Comparison of ENCODE assay signal across 10 cellular contexts in genomic region chrX:100654256-100654655, GRCh38. TPM values are rescaled to one million over a fixed set of nuclear protein-coding genes. Genes with fewer than 3 reads are reported as not detected.
DNase-seq lines count a peak whose midpoint lies in the region; ATAC-seq lines count a peak whose summit lies in the region.
"Had no signal": no experiment of that assay in that cellular context is flagged by ENCODE, and none has a peak within 500 bp of the region (broad histone marks: within the 10 kb centered on the region; RNA-seq: fewer than 3 reads in every experiment).

No MANE protein-coding gene starts in this region.

- H3K4me1 Mint-ChIP-seq in CD4-positive, alpha-beta memory T cell: no peaks in the 10 kb centered on the region

- H3K9me3 ChIP-seq in CD4-positive, alpha-beta memory T cell (ENCODE audit: control insufficient read depth in 1 of 2, low read length in 2 of 2): no peaks in the 10 kb centered on the region

- no peak overlapping the region for H3K27ac Mint-ChIP-seq in CD4-positive, alpha-beta memory T cell
- H3K27ac Mint-ChIP-seq: T-helper 1 cell treated with Interleukin-12 subunit alpha and Interleukin-12 subunit beta and Interleukin-4 antibody, amounts not matched to agents 30 μg/mL and 1 μg/mL, for 36 hours had no signal

- H3K27me3 ChIP-seq in ACC112 (ENCODE audit: insufficient read depth, low read length) (no peaks in the 10 kb centered on the region), H7 (ENCODE audit: control insufficient read depth, insufficient read depth, low read length) (no peaks in the 10 kb centered on the region)
- H3K27me3 ChIP-seq in CD4-positive, alpha-beta memory T cell (ENCODE audit: insufficient read depth, low read length): no peaks in the 10 kb centered on the region

- POLR2A ChIA-PET in CD4-positive, alpha-beta memory T cell (lab: Charles Lee; ENCODE audit: partially characterized antibody): no interaction called here

- no peaks in the 10 kb centered on the region for H3K36me3 Mint-ChIP-seq in CD4-positive, alpha-beta memory T cell

- peaks cover 8% of the 10 kb centered on the region; the same call in 1 of the 2 replicates for H3K36me3 ChIP-seq in ACC112 (ENCODE audit: insufficient read depth, low read length)
- no peaks in the 10 kb centered on the region for H3K36me3 ChIP-seq in H7 (replicated peaks; ENCODE audit: control insufficient read depth, insufficient read depth, low read length)
- H3K36me3 ChIP-seq in CD4-positive, alpha-beta memory T cell (ENCODE audit: insufficient read depth, low read length): no peaks in the 10 kb centered on the region

- H3K27me3 Mint-ChIP-seq in CD4-positive, alpha-beta memory T cell: peaks cover 0 to 4% of the 10 kb centered on the region in 2 donors

- no peak overlapping the region for H3K4me3 Mint-ChIP-seq in CD4-positive, alpha-beta memory T cell
- H3K4me3 Mint-ChIP-seq: T-helper 1 cell treated with Interleukin-12 subunit alpha and Interleukin-12 subunit beta and Interleukin-4 antibody, amounts not matched to agents 30 μg/mL and 1 μg/mL, for 36 hours had no signal

- peak overlapping the region; percentile 23; the same call in 1 of the 2 replicates for H3K27ac ChIP-seq in ACC112 (ENCODE audit: low read depth, low read length)
- no peak overlapping the region for H3K27ac ChIP-seq in CD4-positive, alpha-beta memory T cell (ENCODE audit: low read depth, low read length)

- ATAC-seq in HG02763 (IDR thresholded peaks at IDR 0.05; ENCODE audit: unreplicated experiment): no peak

- H3K79me2 ChIP-seq in ACC112 (ENCODE audit: control insufficient read depth, insufficient read depth, low read length, unreplicated experiment): peaks cover 9% of the 10 kb centered on the region

- peaks cover 29% of the 10 kb centered on the region for H3K4me1 ChIP-seq in ACC112 (ENCODE audit: control insufficient read depth, insufficient read depth, low read length, unreplicated experiment)
- H3K4me1 ChIP-seq in CD4-positive, alpha-beta memory T cell (ENCODE audit: insufficient read depth, low read length): no peaks in the 10 kb centered on the region

- H2AFZ ChIP-seq in ACC112 (ENCODE audit: low read length, unreplicated experiment): no peak overlapping the region

- H3K4me3 ChIP-seq in ACC112 (ENCODE audit: low read depth, low read length) (no peak overlapping the region), H7 (ENCODE audit: insufficient read depth, low read depth, low read length) (no peak overlapping the region)
- no peak overlapping the region for H3K4me3 ChIP-seq in CD4-positive, alpha-beta memory T cell (ENCODE audit: low read length in 2 of 2)

- H3K9me3 Mint-ChIP-seq in CD4-positive, alpha-beta memory T cell: no peaks in the 10 kb centered on the region
- H3K9me3 Mint-ChIP-seq: T-helper 1 cell treated with Interleukin-12 subunit alpha and Interleukin-12 subunit beta and Interleukin-4 antibody, amounts not matched to agents 30 μg/mL and 1 μg/mL, for 36 hours had no signal

- DNase-seq in H7 (peak; percentile 35), NCI-H82 (lab: John Stamatoyannopoulos, UW) (peak; percentile 74), fibroblast of peridontal ligament (ENCODE audit: extremely low read depth) (peak; percentile 35)
- no peak for DNase-seq in activated CD4-positive, alpha-beta T cell treated with anti-CD3 and anti-CD28 coated beads for 4 hours
- DNase-seq in CD4-positive, alpha-beta memory T cell: no peak
- no peak for DNase-seq in activated naive CD4-positive, alpha-beta T cell treated with Interleukin-2 at 50 U/mL for 16 hours
- DNase-seq: glutamatergic neuron had no signal

- intact Hi-C loops in CD4-positive, alpha-beta memory T cell (cut with micrococcal nuclease): no loop called here

- CTCF ChIA-PET in CD4-positive, alpha-beta memory T cell (lab: Charles Lee; ENCODE audit: partially characterized antibody): interaction anchor here (0.7 to 1.4 kb wide), 2 partner anchors 114 to 633 kb away, joined by 3 to 6 read pairs; no protein-coding TSS in a partner anchor

RNA-seq across cellular contexts. Expression of gene SRPX2, which starts 10.3 kb away (rescaled TPM):
- 1.3 and 2.0 TPM in 2 replicates for total RNA-seq in H7 (2014; rRNA removed; shearing (Covaris generic))
- total RNA-seq in CD4-positive, alpha-beta memory T cell: not detected
- not detected for polyA plus RNA-seq in CD4-positive, alpha-beta memory T cell

RNA-seq across cellular contexts. Expression of gene TSPAN6, which starts 17.6 kb away (rescaled TPM):
- 103 and 138 TPM in 2 replicates for total RNA-seq in H7 (2014; rRNA removed; shearing (Covaris generic))
- total RNA-seq in CD4-positive, alpha-beta memory T cell: 1 to 10 TPM in 1 of 2 experiments, under 1 TPM in 1; 0.93 to 1.2 TPM
- 1 to 10 TPM; 3.9 to 4.1 TPM for polyA plus RNA-seq in CD4-positive, alpha-beta memory T cell

Comparison
In these comparisons a context has a peak if more than half of its experiments do, and no peak if none do; other contexts are left out.
1. DNase-seq: peak in H7 (single experiment), NCI-H82 (single experiment) and fibroblast of peridontal ligament (single experiment); none in activated CD4-positive, alpha-beta T cell treated with anti-CD3 and anti-CD28 coated beads for 4 hours (0 of 2), CD4-positive, alpha-beta memory T cell (0 of 5) and activated naive CD4-positive, alpha-beta T cell treated with Interleukin-2 at 50 U/mL for 16 hours (single experiment).
2. RNA of gene TSPAN6, which starts 17.6 kb away (total RNA-seq): 103 to 138 TPM in H7; 0.93 to 1.2 TPM in CD4-positive, alpha-beta memory T cell; every median in the first group is over 10 times any median in the second.